In the genomic region with DNA sequence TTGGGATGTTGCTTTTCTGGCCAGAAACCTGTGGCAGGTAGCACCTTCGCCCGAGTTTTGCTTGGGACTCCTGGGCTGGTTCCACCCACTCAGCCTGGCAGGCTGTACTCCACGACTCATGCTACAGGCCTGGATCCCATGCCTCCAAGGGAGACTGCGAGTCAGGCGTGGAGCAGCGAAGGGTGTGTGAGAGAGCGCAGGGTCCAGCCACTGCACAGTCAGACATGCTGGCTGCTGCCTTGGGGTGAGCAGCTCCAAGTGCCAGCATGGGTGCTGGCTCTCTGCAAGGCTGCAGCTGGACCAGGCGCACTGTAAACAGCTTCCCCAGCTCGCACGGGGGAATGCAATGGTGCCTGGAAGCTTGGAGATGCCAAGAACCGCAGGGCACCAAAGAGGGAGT, we compare ENCODE assay signal across 1 cellular context.
TF ChIP-seq lines count a peak whose summit lies in the region.

No MANE protein-coding gene starts in this region.

TF ChIP-seq in GM12878, 131 proteins besides CTCF, POLR2A, EP300 and RAD21 (continued from another document):
- TF ChIP-seq, protein P1, sequence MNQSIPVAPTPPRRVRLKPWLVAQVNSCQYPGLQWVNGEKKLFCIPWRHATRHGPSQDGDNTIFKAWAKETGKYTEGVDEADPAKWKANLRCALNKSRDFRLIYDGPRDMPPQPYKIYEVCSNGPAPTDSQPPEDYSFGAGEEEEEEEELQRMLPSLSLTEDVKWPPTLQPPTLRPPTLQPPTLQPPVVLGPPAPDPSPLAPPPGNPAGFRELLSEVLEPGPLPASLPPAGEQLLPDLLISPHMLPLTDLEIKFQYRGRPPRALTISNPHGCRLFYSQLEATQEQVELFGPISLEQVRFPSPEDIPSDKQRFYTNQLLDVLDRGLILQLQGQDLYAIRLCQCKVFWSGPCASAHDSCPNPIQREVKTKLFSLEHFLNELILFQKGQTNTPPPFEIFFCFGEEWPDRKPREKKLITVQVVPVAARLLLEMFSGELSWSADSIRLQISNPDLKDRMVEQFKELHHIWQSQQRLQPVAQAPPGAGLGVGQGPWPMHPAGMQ (IDR thresholded peaks at IDR 0.05; ENCODE audit: borderline replicate concordance): no peak
- TF ChIP-seq, protein P2, sequence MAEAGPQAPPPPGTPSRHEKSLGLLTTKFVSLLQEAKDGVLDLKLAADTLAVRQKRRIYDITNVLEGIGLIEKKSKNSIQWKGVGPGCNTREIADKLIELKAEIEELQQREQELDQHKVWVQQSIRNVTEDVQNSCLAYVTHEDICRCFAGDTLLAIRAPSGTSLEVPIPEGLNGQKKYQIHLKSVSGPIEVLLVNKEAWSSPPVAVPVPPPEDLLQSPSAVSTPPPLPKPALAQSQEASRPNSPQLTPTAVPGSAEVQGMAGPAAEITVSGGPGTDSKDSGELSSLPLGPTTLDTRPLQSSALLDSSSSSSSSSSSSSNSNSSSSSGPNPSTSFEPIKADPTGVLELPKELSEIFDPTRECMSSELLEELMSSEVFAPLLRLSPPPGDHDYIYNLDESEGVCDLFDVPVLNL (IDR thresholded peaks at IDR 0.05; ENCODE audit: low read depth, low read length): no peak
- TF ChIP-seq, protein P3, sequence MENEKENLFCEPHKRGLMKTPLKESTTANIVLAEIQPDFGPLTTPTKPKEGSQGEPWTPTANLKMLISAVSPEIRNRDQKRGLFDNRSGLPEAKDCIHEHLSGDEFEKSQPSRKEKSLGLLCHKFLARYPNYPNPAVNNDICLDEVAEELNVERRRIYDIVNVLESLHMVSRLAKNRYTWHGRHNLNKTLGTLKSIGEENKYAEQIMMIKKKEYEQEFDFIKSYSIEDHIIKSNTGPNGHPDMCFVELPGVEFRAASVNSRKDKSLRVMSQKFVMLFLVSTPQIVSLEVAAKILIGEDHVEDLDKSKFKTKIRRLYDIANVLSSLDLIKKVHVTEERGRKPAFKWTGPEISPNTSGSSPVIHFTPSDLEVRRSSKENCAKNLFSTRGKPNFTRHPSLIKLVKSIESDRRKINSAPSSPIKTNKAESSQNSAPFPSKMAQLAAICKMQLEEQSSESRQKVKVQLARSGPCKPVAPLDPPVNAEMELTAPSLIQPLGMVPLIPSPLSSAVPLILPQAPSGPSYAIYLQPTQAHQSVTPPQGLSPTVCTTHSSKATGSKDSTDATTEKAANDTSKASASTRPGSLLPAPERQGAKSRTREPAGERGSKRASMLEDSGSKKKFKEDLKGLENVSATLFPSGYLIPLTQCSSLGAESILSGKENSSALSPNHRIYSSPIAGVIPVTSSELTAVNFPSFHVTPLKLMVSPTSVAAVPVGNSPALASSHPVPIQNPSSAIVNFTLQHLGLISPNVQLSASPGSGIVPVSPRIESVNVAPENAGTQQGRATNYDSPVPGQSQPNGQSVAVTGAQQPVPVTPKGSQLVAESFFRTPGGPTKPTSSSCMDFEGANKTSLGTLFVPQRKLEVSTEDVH (IDR thresholded peaks at IDR 0.05; ENCODE audit: low read depth, partially characterized antibody): no peak
